Comparison of ENCODE assay signal across 8 cellular contexts in the genomic region with DNA sequence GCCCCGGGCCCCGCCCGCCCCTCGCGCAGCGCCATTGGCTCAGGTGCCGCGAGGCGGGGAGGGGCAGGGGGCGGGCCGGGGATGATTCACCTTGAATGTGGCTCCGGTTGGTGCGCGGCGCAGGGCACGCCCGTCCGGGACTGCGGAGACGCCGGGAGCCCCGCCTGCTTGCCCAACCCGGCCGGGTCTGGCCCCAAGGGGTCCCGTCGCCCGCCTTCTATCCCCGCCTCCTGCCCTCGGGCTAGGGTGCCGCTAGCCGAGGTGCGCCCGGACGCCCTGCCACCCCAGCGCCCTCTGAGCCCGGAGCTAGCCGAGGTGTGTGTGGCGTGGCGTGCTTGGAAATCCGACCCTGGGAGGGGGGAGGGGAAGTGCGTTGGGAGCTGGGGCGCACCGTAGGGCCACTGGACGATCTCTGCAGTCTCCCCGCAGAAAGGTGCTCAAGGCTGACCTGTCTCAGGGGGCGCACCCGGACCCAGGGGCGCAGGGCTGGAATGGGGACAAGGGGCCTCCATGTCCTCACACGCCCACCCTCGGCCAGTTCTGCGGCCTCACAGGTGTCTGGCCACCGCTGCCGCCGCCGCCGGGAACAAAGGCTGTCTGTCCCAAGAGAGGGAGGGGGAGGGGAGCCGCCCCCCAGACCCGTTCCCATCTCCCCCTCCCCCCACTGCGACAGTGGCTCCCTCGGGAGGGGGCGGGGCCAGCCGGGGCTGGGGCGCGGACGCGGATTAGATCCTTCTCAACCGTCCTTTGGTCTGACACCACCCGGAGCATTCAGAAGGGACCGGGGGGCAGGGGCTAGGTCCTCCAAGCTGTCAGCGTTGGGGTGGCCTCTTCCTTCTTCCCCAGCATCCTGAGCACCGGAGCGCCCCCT.
DNase-seq lines count a peak whose midpoint lies in the region; ATAC-seq and TF ChIP-seq lines count a peak whose summit lies in the region.

No MANE protein-coding gene starts in this region.

- H3K36me3 ChIP-seq in SK-N-MC (ENCODE audit: insufficient read depth, low read length), result no peaks in the 10 kb centered on the region
- H3K36me3 ChIP-seq in kidney epithelial cell (ENCODE audit: control insufficient read depth, insufficient read depth, low read length), result peaks cover 2% of the 10 kb centered on the region

- no peak for TF ChIP-seq CTCF in kidney epithelial cell (IDR thresholded peaks at IDR 0.05; ENCODE audit: insufficient read depth, low read length, poor library complexity, severe bottlenecking)

- H3K9me3 ChIP-seq in SK-N-MC (ENCODE audit: low read depth, low read length), result no peaks in the 10 kb centered on the region

- peak; percentile 54 for ATAC-seq in GM19372 (IDR thresholded peaks at IDR 0.05; ENCODE audit: low read depth, unreplicated experiment)

- H3K27me3 ChIP-seq in kidney epithelial cell (ENCODE audit: control insufficient read depth, insufficient read depth, low read length), result peaks cover 56% of the 10 kb centered on the region

- peak overlapping the region; percentile 71 for H3K4me3 Mint-ChIP-seq in activated naive CD4-positive, alpha-beta T cell treated with anti-CD3 and anti-CD28 coated beads, Interleukin-2, amount 10 ng/mL, durations not matched to agents 7 days and 5 days

- H3K27me3 Mint-ChIP-seq in activated naive CD4-positive, alpha-beta T cell treated with anti-CD3 and anti-CD28 coated beads, Interleukin-2, amount 10 ng/mL, durations not matched to agents 7 days and 5 days, result peaks cover 99% of the 10 kb centered on the region

- H3K9ac ChIP-seq in SK-N-MC (ENCODE audit: insufficient read length), result no peak overlapping the region

- H3K4me1 Mint-ChIP-seq in activated naive CD4-positive, alpha-beta T cell treated with anti-CD3 and anti-CD28 coated beads, Interleukin-2, amount 10 ng/mL, durations not matched to agents 7 days and 5 days, result peaks cover 32% of the 10 kb centered on the region

- H3K4me3 ChIP-seq in SK-N-MC (peak overlapping the region; percentile 93), kidney epithelial cell (ENCODE audit: low read depth, low read length) (peak overlapping the region; percentile 69)

- no peaks in the 10 kb centered on the region for H3K9me3 Mint-ChIP-seq in activated naive CD4-positive, alpha-beta T cell treated with anti-CD3 and anti-CD28 coated beads, Interleukin-2, amount 10 ng/mL, durations not matched to agents 7 days and 5 days

- CTCF ChIA-PET in activated naive CD4-positive, alpha-beta T cell treated with anti-CD3 and anti-CD28 coated beads, Interleukin-2, amount 10 ng/mL, durations not matched to agents 7 days and 5 days (lab: Charles Lee), result interaction anchor here (0.6 to 1.7 kb wide), 2 partner anchors 12 to 50 kb away, joined by 3 to 6 read pairs; no protein-coding TSS in a partner anchor

- no peak overlapping the region for H3K27ac ChIP-seq in SK-N-MC

- peaks cover 3% of the 10 kb centered on the region for H3K36me3 Mint-ChIP-seq in activated naive CD4-positive, alpha-beta T cell treated with anti-CD3 and anti-CD28 coated beads, Interleukin-2, amount 10 ng/mL, durations not matched to agents 7 days and 5 days

- peak; percentile 89 for DNase-seq in M059J (ENCODE audit: low read depth)
- no peak for DNase-seq in SK-N-MC (ENCODE audit: low read depth, low spot score)
- DNase-seq in activated naive CD4-positive, alpha-beta T cell treated with anti-CD3 and anti-CD28 coated beads, Interleukin-2, amount 10 ng/mL, durations not matched to agents 7 days and 5 days, result peak; percentile 87
- peak; percentile 43 for DNase-seq in kidney epithelial cell (ENCODE audit: low read depth)
- peak; percentile 75 for DNase-seq in stimulated activated CD4-positive, alpha-beta T cell treated with anti-CD3 and anti-CD28 coated beads, Interleukin-2, amount 100 ng/mL, for 4 hours (ENCODE audit: low read depth)
- no peak for DNase-seq in NK-92 treated with Interleukin-12 subunit alpha and Interleukin-12 subunit beta, amount 100 ng/mL, for 24 hours (lab: John Stamatoyannopoulos, UW)
- no peak for DNase-seq in amniotic stem cell (lab: John Stamatoyannopoulos, UW)

- H3K27ac Mint-ChIP-seq in activated naive CD4-positive, alpha-beta T cell treated with anti-CD3 and anti-CD28 coated beads, Interleukin-2, amount 10 ng/mL, durations not matched to agents 7 days and 5 days, result peak overlapping the region; percentile 37

Comparison
In these comparisons a context has a peak if more than half of its experiments do, and no peak if none do; other contexts are left out.
1. DNase-seq: peak in M059J (single experiment), activated naive CD4-positive, alpha-beta T cell treated with anti-CD3 and anti-CD28 coated beads, Interleukin-2, amount 10 ng/mL, durations not matched to agents 7 days and 5 days (single experiment), kidney epithelial cell (single experiment) and stimulated activated CD4-positive, alpha-beta T cell treated with anti-CD3 and anti-CD28 coated beads, Interleukin-2, amount 100 ng/mL, for 4 hours (single experiment); none in SK-N-MC (single experiment), NK-92 treated with Interleukin-12 subunit alpha and Interleukin-12 subunit beta, amount 100 ng/mL, for 24 hours (single experiment) and amniotic stem cell (single experiment).